In genomic region chr3:46875560-46875959, GRCh38 we compare ENCODE assay signal across 1 cellular context.
TF ChIP-seq lines count a peak whose summit lies in the region.

No MANE protein-coding gene starts in this region.

TF ChIP-seq in H1, 55 proteins besides CTCF, POLR2A, EP300 and RAD21:
- TF ChIP-seq BCL11A (IDR thresholded peaks at IDR 0.05; ENCODE audit: low read depth in 2 of 2, low read length in 2 of 2): no peak
- no peak for TF ChIP-seq PHF8 (conservative IDR thresholded peaks at IDR 0.05; ENCODE audit: low read depth, low read length)
- no peak for TF ChIP-seq NRF1 (IDR thresholded peaks at IDR 0.05; ENCODE audit: low read depth, low read length)
- TF ChIP-seq SRF (IDR thresholded peaks at IDR 0.05; ENCODE audit: low read depth, low read length): no peak
- TF ChIP-seq POLR2AphosphoS5 (IDR thresholded peaks at IDR 0.05; ENCODE audit: low read depth, low read length): no peak
- no peak for TF ChIP-seq BRCA1 (IDR thresholded peaks at IDR 0.05; ENCODE audit: low read depth, low read length)
- TF ChIP-seq SP4 (IDR thresholded peaks at IDR 0.05; ENCODE audit: low read length): no peak
- no peak for TF ChIP-seq BACH1 (IDR thresholded peaks at IDR 0.05; ENCODE audit: low read length)
- TF ChIP-seq NANOG (IDR thresholded peaks at IDR 0.05; ENCODE audit: insufficient read depth, low read depth, low read length, poor library complexity, severe bottlenecking): no peak
- no peak for TF ChIP-seq RXRA (IDR thresholded peaks at IDR 0.05; ENCODE audit: insufficient read depth, low read depth, low read length)
- no peak for TF ChIP-seq POU5F1 (IDR thresholded peaks at IDR 0.05; ENCODE audit: low read depth, low read length)
